ENCODE assay signal across 17 cellular contexts in genomic region chr17:78562734-78563133, GRCh38. TPM values are rescaled to one million over a fixed set of nuclear protein-coding genes. Genes with fewer than 3 reads are reported as not detected.
DNase-seq lines count a peak whose midpoint lies in the region; ATAC-seq, FAIRE-seq and TF ChIP-seq lines count a peak whose summit lies in the region.
"Had no signal": no experiment of that assay in that cellular context is flagged by ENCODE, and none has a peak within 500 bp of the region (broad histone marks: within the 10 kb centered on the region; RNA-seq: fewer than 3 reads in every experiment).

No MANE protein-coding gene starts in this region.

- TF ChIP-seq POLR2A in esophagus squamous epithelium (IDR thresholded peaks at IDR 0.05) = no peak

- H3K27ac ChIP-seq in heart right ventricle (peak overlapping the region in 9 of 10 donors; percentile 46 to 89 (median 75)), BLaER1 (no peak overlapping the region), esophagus squamous epithelium (peak overlapping the region in 3 of 4 donors; percentile 10 to 55 (median 50)), psoas muscle (peak overlapping the region; percentile 54)
- H3K27ac ChIP-seq: C4-2B had no signal

- WGBS in heart right ventricle, 2 donors = 83 to 92% methylated on average over 7 of the region's 7 CpGs
- WGBS in esophagus squamous epithelium, 2 donors = 86 to 91% methylated on average over 7 of the region's 7 CpGs
- WGBS in psoas muscle, 3 donors = 85 to 87% (median 86%) methylated on average over 7 of the region's 7 CpGs

- H3K27me3 ChIP-seq in heart right ventricle = peaks cover 0 to 6% (median 0%) of the 10 kb centered on the region in 7 donors
- no peaks in the 10 kb centered on the region for H3K27me3 ChIP-seq in BLaER1
- peaks cover 0 to 54% (median 0%) of the 10 kb centered on the region in 4 donors for H3K27me3 ChIP-seq in esophagus squamous epithelium
- H3K27me3 ChIP-seq in psoas muscle (ENCODE audit: insufficient read depth in 3 of 3, low read length in 2 of 3) = peaks cover 0 to 31% (median 10%) of the 10 kb centered on the region in 3 donors

- peak in 1 of 8 donors; percentile 6 for ATAC-seq in heart right ventricle
- no peak for ATAC-seq in left ventricle myocardium superior
- no peak for ATAC-seq in psoas muscle
- no peak for ATAC-seq in HG03108 (IDR thresholded peaks at IDR 0.05; ENCODE audit: unreplicated experiment)
- ATAC-seq: GM12878, GM23338 had no signal

- no peak for FAIRE-seq in HTR-8/SVneo (lab: Jason Lieb, UNC)
- FAIRE-seq: GM12878, GM18507 had no signal

- no peak overlapping the region for H3K4me3 ChIP-seq in heart right ventricle
- no peak overlapping the region for H3K4me3 ChIP-seq in BLaER1
- H3K4me3 ChIP-seq in esophagus squamous epithelium = no peak overlapping the region
- H3K4me3 ChIP-seq in psoas muscle = no peak overlapping the region
- H3K4me3 ChIP-seq: GM12878, GM23338 had no signal

- H4K20me1 ChIP-seq in BLaER1 = no peaks in the 10 kb centered on the region

- peak overlapping the region; percentile 30 for H3K4me2 ChIP-seq in BLaER1
- H3K4me2 ChIP-seq: GM23338 had no signal

- no peaks in the 10 kb centered on the region for H3K9me3 ChIP-seq in heart right ventricle
- H3K9me3 ChIP-seq in BLaER1 = no peaks in the 10 kb centered on the region
- no peaks in the 10 kb centered on the region for H3K9me3 ChIP-seq in esophagus squamous epithelium
- no peaks in the 10 kb centered on the region for H3K9me3 ChIP-seq in psoas muscle

- DNase-seq in heart right ventricle (no peak), left ventricle myocardium superior (no peak), esophagus squamous epithelium (lab: John Stamatoyannopoulos, UW) (no peak), psoas muscle (no peak), SW480 (ENCODE audit: low spot score) (no peak), HTR-8/SVneo (ENCODE audit: insufficient read length, low spot score) (no peak)
- DNase-seq: ACHN; CD4-positive, alpha-beta memory T cell; DMS79; H7 had no signal

- H3K4me1 ChIP-seq in heart right ventricle (peaks cover 0 to 21% (median 10%) of the 10 kb centered on the region in 9 donors), BLaER1 (peaks cover 17% of the 10 kb centered on the region), esophagus squamous epithelium (no peaks in the 10 kb centered on the region), psoas muscle (no peaks in the 10 kb centered on the region)

- H3K9ac ChIP-seq in BLaER1 = no peak overlapping the region

- TF ChIP-seq CTCF in heart right ventricle (IDR thresholded peaks at IDR 0.05) (no peak), esophagus squamous epithelium (IDR thresholded peaks at IDR 0.05) (no peak), psoas muscle (IDR thresholded peaks at IDR 0.05) (no peak)

- H3K36me3 ChIP-seq in heart right ventricle (no peaks in the 10 kb centered on the region), BLaER1 (no peaks in the 10 kb centered on the region), esophagus squamous epithelium (no peaks in the 10 kb centered on the region), psoas muscle (ENCODE audit: insufficient read depth in 1 of 2, low read depth in 1 of 2) (no peaks in the 10 kb centered on the region)

- intact Hi-C loops in heart right ventricle (cut with DNase I) (loop anchor here in 1 of 10 donors (1.0 kb wide), 1 partner anchor 30 kb away; no protein-coding TSS in a partner anchor), left ventricle myocardium superior (cut with micrococcal nuclease) (no loop called here), esophagus squamous epithelium (cut with DNase I) (no loop called here), psoas muscle (cut with DNase I) (no loop called here)

RNA-seq across cellular contexts. Expression of gene DNAH17, which starts 14.5 kb away (rescaled TPM):
- total RNA-seq in heart right ventricle = under 1 TPM in 6 of 10 donors, not detected in 4; 0.05 to 0.30 (median 0.09) TPM
- polyA plus RNA-seq in heart right ventricle = under 1 TPM; 0.07 to 0.14 TPM
- not detected for total RNA-seq in left ventricle myocardium superior
- total RNA-seq in esophagus squamous epithelium = under 1 TPM in 2 of 4 donors, not detected in 2; 0.19 to 0.31 TPM
- total RNA-seq in psoas muscle = under 1 TPM; 0.04 to 0.17 (median 0.06) TPM
- polyA plus RNA-seq in psoas muscle = 1 to 10 TPM in 1 of 3 donors, under 1 TPM in 2; 0.08 to 3.5 (median 0.13) TPM
- total RNA-seq: G401 had no signal
